Comparison of ENCODE assay signal across 10 cellular contexts in the genomic region with DNA sequence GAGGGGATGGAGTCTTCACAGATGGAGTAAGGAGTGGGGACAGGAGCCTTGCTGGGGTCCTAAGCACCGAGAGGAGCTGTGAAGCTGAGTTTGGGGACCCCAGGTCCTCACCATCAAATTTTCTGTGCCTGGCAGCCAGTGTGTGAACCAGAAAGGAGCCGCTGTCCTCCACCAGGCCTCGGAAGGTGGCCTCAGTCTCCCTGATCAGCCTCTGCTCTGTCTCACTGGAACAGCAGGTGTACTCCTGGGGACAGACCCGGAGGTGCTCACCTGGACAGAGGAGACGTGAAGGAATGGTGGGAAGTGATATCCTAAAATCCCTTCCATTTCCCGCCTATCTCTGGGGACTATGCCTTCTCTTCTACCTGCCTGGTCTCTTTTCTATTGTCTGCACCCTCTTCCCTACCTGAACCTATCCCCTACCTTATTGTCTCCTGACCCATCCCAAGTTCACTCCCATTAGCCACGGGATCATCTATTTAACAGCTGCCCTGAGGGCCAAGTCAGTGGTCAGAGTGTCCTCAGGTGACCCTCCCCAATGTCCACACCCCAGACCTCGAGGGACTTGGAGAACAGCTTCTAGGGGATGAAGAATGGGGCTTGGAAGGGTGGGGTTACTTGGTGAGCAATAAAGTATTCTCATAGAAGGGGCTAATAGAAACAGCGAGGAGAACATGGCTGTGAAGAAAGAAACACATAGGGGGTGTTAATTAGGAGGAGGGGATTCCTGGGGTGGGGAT. TPM values are rescaled to one million over a fixed set of nuclear protein-coding genes. Genes with fewer than 3 reads are reported as not detected.
A peak's percentile ranks its signal among the peaks of the same experiment; 100 is the strongest.
DNase-seq lines count a peak whose midpoint lies in the region; ATAC-seq and TF ChIP-seq lines count a peak whose summit lies in the region.
"Had no signal": no experiment of that assay in that cellular context is flagged by ENCODE, and none has a peak within 500 bp of the region (broad histone marks: within the 10 kb centered on the region; RNA-seq: fewer than 3 reads in every experiment).

No MANE protein-coding gene starts in this region.

- ATAC-seq in activated naive CD8-positive, alpha-beta T cell treated with anti-CD3 and anti-CD28 coated beads, Interleukin-2, amount 10 ng/mL, durations not matched to agents 7 days and 5 days (ENCODE audit: low read depth) = no peak

- CTCF ChIA-PET in AG04450 (lab: Charles Lee) (interaction anchor here (0.6 to 3.4 kb wide), 3 partner anchors 13 to 45 kb away, joined by 4 to 20 read pairs (median 11); a partner anchor contains a TSS), HEK293 (lab: Yijun Ruan, JAX) (interaction anchor here (0.9 to 2.2 kb wide), 3 partner anchors 10 to 44 kb away, joined by 4 to 7 read pairs (median 6); no protein-coding TSS in a partner anchor)

- H3K36me3 ChIP-seq in HEK293 (ENCODE audit: control insufficient read depth in 2 of 2, insufficient read depth in 1 of 2, low read length in 2 of 2) = no peaks in the 10 kb centered on the region
- peaks cover 0 to 16% of the 10 kb centered on the region in 2 experiments for H3K36me3 ChIP-seq in mesenchymal stem cell (ENCODE audit: control insufficient read depth in 1 of 2, insufficient read depth in 2 of 2, low read depth in 1 of 2, low read length in 2 of 2)

- peaks cover 41% of the 10 kb centered on the region for H3K4me1 Mint-ChIP-seq in activated naive CD8-positive, alpha-beta T cell treated with anti-CD3 and anti-CD28 coated beads, Interleukin-2, amount 10 ng/mL, durations not matched to agents 7 days and 5 days

- no peaks in the 10 kb centered on the region for H3K9me3 Mint-ChIP-seq in activated naive CD8-positive, alpha-beta T cell treated with anti-CD3 and anti-CD28 coated beads, Interleukin-2, amount 10 ng/mL, durations not matched to agents 7 days and 5 days

- H2BK15ac ChIP-seq in mesenchymal stem cell (ENCODE audit: low read depth, poor library complexity, severe bottlenecking) = no peak overlapping the region

- peak overlapping the region; percentile 92 for H3K4me3 ChIP-seq in AG04450 (ENCODE audit: low read depth, low read length)
- H3K4me3 ChIP-seq in HEK293 (ENCODE audit: low read depth, low read length) = peak overlapping the region; percentile 66; the same call in 1 of the 2 replicates
- peak overlapping the region in 1 of 2 experiments; percentile 80 for H3K4me3 ChIP-seq in mesenchymal stem cell (ENCODE audit: insufficient read depth in 1 of 2, low read depth in 1 of 2, low read length in 2 of 2)

- no peaks in the 10 kb centered on the region for H3K27me3 ChIP-seq in AG04450 (ENCODE audit: control insufficient read depth, insufficient read depth, low read length)
- peaks cover 17 to 23% of the 10 kb centered on the region in 2 experiments for H3K27me3 ChIP-seq in mesenchymal stem cell (ENCODE audit: control insufficient read depth in 1 of 2, insufficient read depth in 1 of 2, low read length in 2 of 2)

- no peak overlapping the region for H3K18ac ChIP-seq in mesenchymal stem cell (ENCODE audit: low read depth in 1 of 2, low read length in 2 of 2)

- H3K27ac ChIP-seq in AG04450 (ENCODE audit: low read depth, low read length) (no peak overlapping the region), HEK293 (ENCODE audit: extremely low read depth, low read depth, low read length) (no peak overlapping the region), mesenchymal stem cell (ENCODE audit: low read length, poor library complexity, severe bottlenecking) (no peak overlapping the region)
- H3K27ac ChIP-seq: body of pancreas had no signal

- H2BK120ac ChIP-seq in mesenchymal stem cell (ENCODE audit: low read depth, low read length) = no peak overlapping the region

- H3K79me1 ChIP-seq in mesenchymal stem cell (replicated peaks; ENCODE audit: low read length, poor library complexity, severe bottlenecking) = peaks cover 4% of the 10 kb centered on the region

- H2BK12ac ChIP-seq in mesenchymal stem cell (ENCODE audit: low read length in 2 of 2) = no peak overlapping the region

- no peak overlapping the region for H3K4ac ChIP-seq in mesenchymal stem cell (ENCODE audit: low read depth in 1 of 2, low read length in 2 of 2)

- POLR2A ChIA-PET in AG04450 (lab: Yijun Ruan, JAX) = interaction anchor here (0.5 kb wide), 1 partner anchor 32 kb away, joined by 3 read pairs; no protein-coding TSS in a partner anchor
- POLR2A ChIA-PET in HEK293 (lab: Yijun Ruan, JAX) = interaction anchor here (0.6 to 1.9 kb wide), 3 partner anchors 9 to 28 kb away, joined by 3 to 5 read pairs (median 4); a partner anchor contains a TSS
- POLR2A ChIA-PET in activated naive CD8-positive, alpha-beta T cell treated with anti-CD3 and anti-CD28 coated beads, Interleukin-2, amount 10 ng/mL, durations not matched to agents 7 days and 5 days (lab: Charles Lee) = interaction anchor here (1.3 to 2.5 kb wide), 4 partner anchors 8 to 44 kb away, joined by 3 to 20 read pairs (median 8); a partner anchor contains a TSS

- H2AFZ ChIP-seq in mesenchymal stem cell (ENCODE audit: low read depth, low read length) = no peak overlapping the region

- H3K27ac Mint-ChIP-seq in activated naive CD8-positive, alpha-beta T cell treated with anti-CD3 and anti-CD28 coated beads, Interleukin-2, amount 10 ng/mL, durations not matched to agents 7 days and 5 days = peak overlapping the region; percentile 17

- H3K4me1 ChIP-seq in HEK293 (ENCODE audit: control insufficient read depth, insufficient read depth, low read length) = no peaks in the 10 kb centered on the region
- peaks cover 14% of the 10 kb centered on the region for H3K4me1 ChIP-seq in mesenchymal stem cell (ENCODE audit: control insufficient read depth, insufficient read depth, low read depth, low read length)

- H4K91ac ChIP-seq in mesenchymal stem cell (ENCODE audit: low read length) = no peak overlapping the region

- peak overlapping the region; percentile 64 for H3K4me2 ChIP-seq in mesenchymal stem cell (ENCODE audit: low read length, poor library complexity, severe bottlenecking)

- no peak overlapping the region for H3K9ac ChIP-seq in mesenchymal stem cell (ENCODE audit: low read length)

- DNase-seq in AG04450 (ENCODE audit: low read depth, low spot score) = no peak
- no peak for DNase-seq in activated naive CD8-positive, alpha-beta T cell treated with anti-CD3 and anti-CD28 coated beads, Interleukin-2, amount 10 ng/mL, durations not matched to agents 7 days and 5 days
- no peak for DNase-seq in mesenchymal stem cell
- no peak for DNase-seq in OCI-M2 (lab: John Stamatoyannopoulos, UW; ENCODE audit: unreplicated experiment)
- DNase-seq in HK-2 (ENCODE audit: unreplicated experiment) = no peak
- no peak for DNase-seq in effector CD4-positive, alpha-beta T cell
- no peak for DNase-seq in stimulated activated CD4-positive, alpha-beta T cell treated with anti-CD3 and anti-CD28 coated beads, Interleukin-1b, Interleukin-23, amount 100 ng/mL, for 48 hours
- DNase-seq: body of pancreas, T-helper 9 cell had no signal

- H3K4me3 Mint-ChIP-seq in activated naive CD8-positive, alpha-beta T cell treated with anti-CD3 and anti-CD28 coated beads, Interleukin-2, amount 10 ng/mL, durations not matched to agents 7 days and 5 days = peak overlapping the region; percentile 80

- H3K23ac ChIP-seq in mesenchymal stem cell (ENCODE audit: low read length in 2 of 2) = no peak overlapping the region

- H4K8ac ChIP-seq in mesenchymal stem cell (ENCODE audit: low read length) = no peak overlapping the region

- H2AK5ac ChIP-seq in mesenchymal stem cell (ENCODE audit: low read length, severe bottlenecking) = no peak overlapping the region

- H3K14ac ChIP-seq in mesenchymal stem cell (ENCODE audit: low read length in 2 of 2) = no peak overlapping the region

- peaks cover 5% of the 10 kb centered on the region for H3K27me3 Mint-ChIP-seq in activated naive CD8-positive, alpha-beta T cell treated with anti-CD3 and anti-CD28 coated beads, Interleukin-2, amount 10 ng/mL, durations not matched to agents 7 days and 5 days

- TF ChIP-seq CTCF in AG04450 (IDR thresholded peaks at IDR 0.05; ENCODE audit: low read depth, low read length) = no peak
- TF ChIP-seq CTCF in HEK293 (tag by site-specific recombination; IDR thresholded peaks at IDR 0.05) = no peak

- no peak overlapping the region for H2BK5ac ChIP-seq in mesenchymal stem cell (ENCODE audit: low read depth, low read length, poor library complexity, severe bottlenecking)

- WGBS in mesenchymal stem cell = 66% methylated on average over 9 of the region's 9 CpGs

- peaks cover 6% of the 10 kb centered on the region for H3K9me3 ChIP-seq in AG04450 (ENCODE audit: control insufficient read depth, insufficient read depth, low read length)
- H3K9me3 ChIP-seq in HEK293 (ENCODE audit: control insufficient read depth, insufficient read depth, low read depth, low read length) = no peaks in the 10 kb centered on the region
- H3K9me3 ChIP-seq in mesenchymal stem cell (ENCODE audit: control insufficient read depth, low read length) = no peaks in the 10 kb centered on the region
- H3K9me3 ChIP-seq: body of pancreas had no signal

- peaks cover 15% of the 10 kb centered on the region for H3K36me3 Mint-ChIP-seq in activated naive CD8-positive, alpha-beta T cell treated with anti-CD3 and anti-CD28 coated beads, Interleukin-2, amount 10 ng/mL, durations not matched to agents 7 days and 5 days

RNA-seq across cellular contexts. Expression of a gene that starts 0.9 kb away (rescaled TPM):
- polyA plus RNA-seq in AG04450 (2011; rRNA removed) = 2.6 TPM in 2 replicates
- 4.3 and 4.6 TPM in 2 replicates for polyA minus RNA-seq in AG04450 (2011; rRNA and poly(A)+ RNA removed)
- total RNA-seq in activated naive CD8-positive, alpha-beta T cell treated with anti-CD3 and anti-CD28 coated beads, Interleukin-2, amount 10 ng/mL, durations not matched to agents 7 days and 5 days = 10 to 100 TPM; 12.6 to 13.0 TPM
- polyA plus RNA-seq in mesenchymal stem cell (2013, experiment 1 of 2) = 3.4 TPM
- polyA plus RNA-seq in mesenchymal stem cell (2013, experiment 2 of 2) = 2.7 TPM

RNA-seq across cellular contexts. Expression of a gene that starts 1.5 kb away (rescaled TPM):
- 0.15 and 0.22 TPM in 2 replicates for polyA plus RNA-seq in AG04450 (2011; rRNA removed)
- polyA minus RNA-seq in AG04450 (2011; rRNA and poly(A)+ RNA removed) = 0.09 and 0.48 TPM in 2 replicates
- 10 to 100 TPM; 31.1 to 38.8 TPM for total RNA-seq in activated naive CD8-positive, alpha-beta T cell treated with anti-CD3 and anti-CD28 coated beads, Interleukin-2, amount 10 ng/mL, durations not matched to agents 7 days and 5 days
- polyA plus RNA-seq in mesenchymal stem cell (2013, experiment 1 of 2) = 0.15 TPM
- polyA plus RNA-seq in mesenchymal stem cell (2013, experiment 2 of 2) = 0.32 TPM
- total RNA-seq: body of pancreas had no signal

RNA-seq across cellular contexts. Expression of a gene that starts 7.8 kb away (rescaled TPM):
- 14.4 and 16.0 TPM in 2 replicates for polyA plus RNA-seq in AG04450 (2011; rRNA removed)
- 7.6 and 9.0 TPM in 2 replicates for polyA minus RNA-seq in AG04450 (2011; rRNA and poly(A)+ RNA removed)
- 1 to 10 TPM; 6.7 to 6.9 TPM for total RNA-seq in activated naive CD8-positive, alpha-beta T cell treated with anti-CD3 and anti-CD28 coated beads, Interleukin-2, amount 10 ng/mL, durations not matched to agents 7 days and 5 days
- 8.2 TPM for polyA plus RNA-seq in mesenchymal stem cell (2013, experiment 1 of 2)
- 8.0 TPM for polyA plus RNA-seq in mesenchymal stem cell (2013, experiment 2 of 2)

RNA-seq across cellular contexts. Expression of a gene that starts 17.7 kb away (rescaled TPM):
- polyA plus RNA-seq in AG04450 (2011; rRNA removed) = 3.5 and 6.2 TPM in 2 replicates
- 5.3 and 11.4 TPM in 2 replicates for polyA minus RNA-seq in AG04450 (2011; rRNA and poly(A)+ RNA removed)
- total RNA-seq in activated naive CD8-positive, alpha-beta T cell treated with anti-CD3 and anti-CD28 coated beads, Interleukin-2, amount 10 ng/mL, durations not matched to agents 7 days and 5 days = 10 to 100 TPM; 52.0 to 58.4 TPM
- polyA plus RNA-seq in mesenchymal stem cell (2013, experiment 1 of 2) = 11.9 TPM
- 11.4 TPM for polyA plus RNA-seq in mesenchymal stem cell (2013, experiment 2 of 2)

RNA-seq across cellular contexts. Expression of a gene that starts 27.5 kb away (rescaled TPM):
- 122 and 160 TPM in 2 replicates for polyA plus RNA-seq in AG04450 (2011; rRNA removed)
- polyA minus RNA-seq in AG04450 (2011; rRNA and poly(A)+ RNA removed) = 30.8 and 37.4 TPM in 2 replicates
- 100 to 1,000 TPM; 170 to 175 TPM for total RNA-seq in activated naive CD8-positive, alpha-beta T cell treated with anti-CD3 and anti-CD28 coated beads, Interleukin-2, amount 10 ng/mL, durations not matched to agents 7 days and 5 days
- polyA plus RNA-seq in mesenchymal stem cell (2013, experiment 1 of 2) = 121 TPM
- polyA plus RNA-seq in mesenchymal stem cell (2013, experiment 2 of 2) = 121 TPM
